Comparison of ENCODE assay signal across 16 cellular contexts in genomic region chr14:75318353-75318752, GRCh38. TPM values are rescaled to one million over a fixed set of nuclear protein-coding genes. Genes with fewer than 3 reads are reported as not detected.
DNase-seq lines count a peak whose midpoint lies in the region; ATAC-seq, FAIRE-seq and TF ChIP-seq lines count a peak whose summit lies in the region.
"Had no signal": no experiment of that assay in that cellular context is flagged by ENCODE, and none has a peak within 500 bp of the region (broad histone marks: within the 10 kb centered on the region; RNA-seq: fewer than 3 reads in every experiment).

No MANE protein-coding gene starts in this region.

- peak; percentile 16 to 41 (median 33) for ATAC-seq in right lobe of liver
- ATAC-seq in HepG2, result no peak
- ATAC-seq in left colon, result peak; percentile 88
- ATAC-seq in GM21576 (IDR thresholded peaks at IDR 0.05; ENCODE audit: unreplicated experiment), result no peak
- ATAC-seq: GM12878 had no signal

- H2AFZ ChIP-seq in HepG2 (ENCODE audit: low read length), result no peak overlapping the region
- H2AFZ ChIP-seq: GM23248 had no signal

- H3K4me1 ChIP-seq in right lobe of liver (peaks cover 0 to 3% (median 0%) of the 10 kb centered on the region in 4 donors), HepG2 (ENCODE audit: insufficient read depth, low read length) (peaks cover 10% of the 10 kb centered on the region), sigmoid colon (peaks cover 0 to 13% (median 10%) of the 10 kb centered on the region in 4 donors)
- H3K4me1 ChIP-seq: HAP-1 had no signal

- no peaks in the 10 kb centered on the region for H3K36me3 ChIP-seq in right lobe of liver
- H3K36me3 ChIP-seq in HepG2 (replicated peaks in 1 of 2; ENCODE audit: control insufficient read depth in 1 of 2, insufficient read depth in 2 of 2, low read length in 2 of 2), result no peaks in the 10 kb centered on the region
- no peaks in the 10 kb centered on the region for H3K36me3 ChIP-seq in sigmoid colon
- H3K36me3 ChIP-seq: BLaER1, HAP-1 had no signal

- H4K20me1 ChIP-seq in HepG2 (ENCODE audit: insufficient read depth, low read length), result no peaks in the 10 kb centered on the region
- H4K20me1 ChIP-seq: BLaER1 had no signal

- no TSS peak for BruUV-seq in HepG2 (replicated peaks; lab: Mats Ljungman, UMichigan)

- TF ChIP-seq RAD21 in HepG2 (CRISPR knock-in tag; IDR thresholded peaks at IDR 0.05), result no peak

- no peak overlapping the region for H3K4me3 ChIP-seq in right lobe of liver
- H3K4me3 ChIP-seq in HepG2 (replicated peaks in 1 of 3; ENCODE audit: insufficient read depth in 1 of 3, low read depth in 2 of 3, low read length in 3 of 3), result no peak overlapping the region
- no peak overlapping the region for H3K4me3 ChIP-seq in sigmoid colon
- H3K4me3 ChIP-seq: BLaER1, GM12878, GM23248, HAP-1 had no signal

- no peak for TF ChIP-seq CTCF in right lobe of liver (IDR thresholded peaks at IDR 0.05)
- TF ChIP-seq CTCF in HepG2 (CRISPR knock-in tag; IDR thresholded peaks at IDR 0.05), result no peak
- TF ChIP-seq CTCF in sigmoid colon (IDR thresholded peaks at IDR 0.05), result no peak

- intact Hi-C loops in right lobe of liver (cut with DNase I), result no loop called here
- intact Hi-C loops in HepG2 (cut with micrococcal nuclease; ENCODE audit: unreplicated experiment), result no loop called here
- intact Hi-C loops in left colon (cut with DNase I, micrococcal nuclease), result no loop called here
- intact Hi-C loops in sigmoid colon (cut with DNase I), result loop anchor here (10.0 kb wide), 1 partner anchor 336 kb away; no protein-coding TSS in a partner anchor

- TF ChIP-seq EP300 in HepG2 (IDR thresholded peaks at IDR 0.05; ENCODE audit: low read depth in 2 of 2, low read length in 2 of 2), result no peak
- no peak for TF ChIP-seq EP300 in HepG2 (CRISPR knock-in tag; IDR thresholded peaks at IDR 0.05; ENCODE audit: borderline replicate concordance)
- no peak for TF ChIP-seq EP300 in sigmoid colon (IDR thresholded peaks at IDR 0.05)

- H3K9me3 ChIP-seq in right lobe of liver, result no peaks in the 10 kb centered on the region
- H3K9me3 ChIP-seq in HepG2 (ENCODE audit: low read length), result no peaks in the 10 kb centered on the region
- no peaks in the 10 kb centered on the region for H3K9me3 ChIP-seq in sigmoid colon
- H3K9me3 ChIP-seq: BLaER1, HAP-1 had no signal

- in situ Hi-C loops in HepG2 (cut with HindIII; ENCODE audit: extremely low pct_ligation_motif_present, low pct_unique_long_range_greater_than_20kb), result no loop called here

- no peak overlapping the region for H3K27ac ChIP-seq in right lobe of liver
- H3K27ac ChIP-seq in HepG2 (ENCODE audit: extremely low read length, insufficient read depth, low read length), result no peak overlapping the region
- no peak overlapping the region for H3K27ac ChIP-seq in sigmoid colon
- H3K27ac ChIP-seq: BLaER1, GM23248 had no signal

- DNase-seq in right lobe of liver, result no peak
- DNase-seq in HepG2 (ENCODE audit: low spot score), result no peak
- peak in 1 of 2 donors; percentile 13 for DNase-seq in left colon
- DNase-seq in sigmoid colon, result peak; percentile 4
- DNase-seq in nucleus accumbens (lab: John Stamatoyannopoulos, UW), result no peak
- no peak for DNase-seq in midbrain (lab: John Stamatoyannopoulos, UW)
- DNase-seq: 8988T; Calu3; CD4-positive, alpha-beta memory T cell; DND-41; EL; GM23248 had no signal

- H3K9ac ChIP-seq in HepG2 (ENCODE audit: insufficient read depth, low read depth, low read length), result no peak overlapping the region
- H3K9ac ChIP-seq: BLaER1, GM23248 had no signal

- H3K4me2 ChIP-seq in HepG2 (ENCODE audit: low read depth, low read length), result no peak overlapping the region
- H3K4me2 ChIP-seq: BLaER1 had no signal

- no peak for TF ChIP-seq POLR2A in right lobe of liver (IDR thresholded peaks at IDR 0.05)
- no peak for TF ChIP-seq POLR2A in HepG2 (IDR thresholded peaks at IDR 0.05; ENCODE audit: insufficient read depth in 1 of 2, low read depth in 2 of 2, low read length in 2 of 2)
- TF ChIP-seq POLR2A in sigmoid colon (IDR thresholded peaks at IDR 0.05), result no peak

- no peaks in the 10 kb centered on the region for H3K27me3 ChIP-seq in right lobe of liver
- 0 out of 5 replicates have a peak, but pooled peaks cover 0 to 5% of the 10 kb centered on the region in 2 experiments for H3K27me3 ChIP-seq in HepG2 (ENCODE audit: control insufficient read depth in 1 of 2, insufficient read depth in 2 of 2, low read length in 2 of 2)
- no peaks in the 10 kb centered on the region for H3K27me3 ChIP-seq in sigmoid colon
- H3K27me3 ChIP-seq: BLaER1 had no signal

- no peaks in the 10 kb centered on the region for H3K79me2 ChIP-seq in HepG2 (ENCODE audit: insufficient read depth, low read length)

- no peak for FAIRE-seq in HepG2 (lab: Jason Lieb, UNC)
- FAIRE-seq: GM12878 had no signal

- CTCF ChIA-PET in HepG2 (lab: Yijun Ruan, JAX; ENCODE audit: low intra/inter-chr PET ratio, low total read pairs), result no interaction called here

- POLR2A ChIA-PET in HepG2 (lab: Yijun Ruan, JAX), result no interaction called here

TF ChIP-seq in HepG2, 621 proteins besides CTCF, POLR2A, EP300 and RAD21 (continues in another document):
- no peak for TF ChIP-seq PLRG1 (conservative IDR thresholded peaks at IDR 0.05)
- TF ChIP-seq DNMT3B (CRISPR knock-in tag; conservative IDR thresholded peaks at IDR 0.05), result no peak
- TF ChIP-seq, protein P1, sequence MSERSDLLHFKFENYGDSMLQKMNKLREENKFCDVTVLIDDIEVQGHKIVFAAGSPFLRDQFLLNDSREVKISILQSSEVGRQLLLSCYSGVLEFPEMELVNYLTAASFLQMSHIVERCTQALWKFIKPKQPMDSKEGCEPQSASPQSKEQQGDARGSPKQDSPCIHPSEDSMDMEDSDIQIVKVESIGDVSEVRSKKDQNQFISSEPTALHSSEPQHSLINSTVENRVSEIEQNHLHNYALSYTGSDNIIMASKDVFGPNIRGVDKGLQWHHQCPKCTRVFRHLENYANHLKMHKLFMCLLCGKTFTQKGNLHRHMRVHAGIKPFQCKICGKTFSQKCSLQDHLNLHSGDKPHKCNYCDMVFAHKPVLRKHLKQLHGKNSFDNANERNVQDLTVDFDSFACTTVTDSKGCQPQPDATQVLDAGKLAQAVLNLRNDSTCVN (CRISPR knock-in tag; IDR thresholded peaks at IDR 0.05; ENCODE audit: borderline replicate concordance), result no peak
- no peak for TF ChIP-seq ZNF292 (CRISPR knock-in tag; IDR thresholded peaks at IDR 0.05; ENCODE audit: borderline replicate concordance, low read depth)
- TF ChIP-seq, protein P2, sequence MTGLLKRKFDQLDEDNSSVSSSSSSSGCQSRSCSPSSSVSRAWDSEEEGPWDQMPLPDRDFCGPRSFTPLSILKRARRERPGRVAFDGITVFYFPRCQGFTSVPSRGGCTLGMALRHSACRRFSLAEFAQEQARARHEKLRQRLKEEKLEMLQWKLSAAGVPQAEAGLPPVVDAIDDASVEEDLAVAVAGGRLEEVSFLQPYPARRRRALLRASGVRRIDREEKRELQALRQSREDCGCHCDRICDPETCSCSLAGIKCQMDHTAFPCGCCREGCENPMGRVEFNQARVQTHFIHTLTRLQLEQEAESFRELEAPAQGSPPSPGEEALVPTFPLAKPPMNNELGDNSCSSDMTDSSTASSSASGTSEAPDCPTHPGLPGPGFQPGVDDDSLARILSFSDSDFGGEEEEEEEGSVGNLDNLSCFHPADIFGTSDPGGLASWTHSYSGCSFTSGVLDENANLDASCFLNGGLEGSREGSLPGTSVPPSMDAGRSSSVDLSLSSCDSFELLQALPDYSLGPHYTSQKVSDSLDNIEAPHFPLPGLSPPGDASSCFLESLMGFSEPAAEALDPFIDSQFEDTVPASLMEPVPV (CRISPR knock-in tag; IDR thresholded peaks at IDR 0.05), result no peak
- TF ChIP-seq ZNF20 (CRISPR knock-in tag; IDR thresholded peaks at IDR 0.05), result no peak

RNA-seq across cellular contexts. Expression of gene FOS, which starts 39.7 kb away (rescaled TPM):
- total RNA-seq in right lobe of liver, result 100 to 1,000 TPM in 1 of 6 experiments, 10 to 100 TPM in 4, 1 to 10 TPM in 1; 9.9 to 151 (median 49.5) TPM
- 4.3 and 24.2 TPM in 2 replicates for total RNA-seq in HepG2 (2016; rRNA removed; fragmentation: Illumina TruSeq; extraction: Trizol)
- total RNA-seq in HepG2 (2016; cell fraction: cytosol; rRNA removed; fragmentation: Illumina TruSeq; extraction: Trizol; ENCODE audit: low read depth), result 2.5 and 3.0 TPM in 2 replicates
- total RNA-seq in HepG2 (2016; cell fraction: insoluble cytoplasmic fraction; rRNA removed; fragmentation: Illumina TruSeq; extraction: Trizol), result 3.4 and 28.3 TPM in 2 replicates
- total RNA-seq in HepG2 (2016; cell fraction: membrane; rRNA removed; fragmentation: Illumina TruSeq; extraction: Trizol), result 2.8 and 4.2 TPM in 2 replicates
- total RNA-seq in HepG2 (2016; cell fraction: nucleus; rRNA removed; fragmentation: Illumina TruSeq; extraction: Trizol), result 64.4 and 68.6 TPM in 2 replicates
- polyA plus RNA-seq in HepG2 (2011; rRNA removed), result 15.9 and 26.2 TPM in 2 replicates
- polyA plus RNA-seq in HepG2 (2011; cell fraction: cytosol; rRNA removed), result 8.8 and 9.0 TPM in 2 replicates
- polyA plus RNA-seq in HepG2 (2011; cell fraction: nucleus; rRNA removed), result 83.8 and 92.0 TPM in 2 replicates
- polyA plus RNA-seq in HepG2 (2012), result 4.3 and 4.8 TPM in 2 replicates
- polyA plus RNA-seq in HepG2 (2016; cell fraction: cytosol; fragmentation: Illumina TruSeq; extraction: Trizol; ENCODE audit: low read depth), result 1.2 and 1.8 TPM in 2 replicates
- 5.5 and 10.0 TPM in 2 replicates for polyA plus RNA-seq in HepG2 (2016; cell fraction: insoluble cytoplasmic fraction; fragmentation: Illumina TruSeq; extraction: Trizol; ENCODE audit: low read depth)
- 2.1 and 3.4 TPM in 2 replicates for polyA plus RNA-seq in HepG2 (2016; cell fraction: membrane; fragmentation: Illumina TruSeq; extraction: Trizol; ENCODE audit: low read depth)
- 101 and 123 TPM in 2 replicates for polyA plus RNA-seq in HepG2 (2016; cell fraction: nucleus; fragmentation: Illumina TruSeq; extraction: Trizol; ENCODE audit: insufficient read depth, low read depth)
- 58.4 and 70.4 TPM in 2 replicates for polyA minus RNA-seq in HepG2 (2011; rRNA and poly(A)+ RNA removed; ENCODE audit: low replicate concordance)
- 11.7 and 16.7 TPM in 2 replicates for polyA minus RNA-seq in HepG2 (2011; cell fraction: cytosol; rRNA and poly(A)+ RNA removed)
- polyA minus RNA-seq in HepG2 (2011; cell fraction: nucleus; rRNA and poly(A)+ RNA removed), result 128 and 149 TPM in 2 replicates
- total RNA-seq in left colon, result 100 to 1,000 TPM; 220 to 877 TPM
- 1,000 to 10,000 TPM in 1 of 4 donors, 100 to 1,000 TPM in 3; 172 to 1,048 (median 650) TPM for total RNA-seq in sigmoid colon
- 100 to 1,000 TPM; 108 to 374 (median 306) TPM for polyA plus RNA-seq in sigmoid colon

Comparison
In these comparisons a context has a peak if more than half of its experiments do, and no peak if none do; other contexts are left out.
1. ATAC-seq: peak in right lobe of liver (4 of 4) and left colon (single experiment); none in HepG2 (single experiment) and GM21576 (single experiment).